In genomic region chr11:113447621-113448310, GRCh38 we compare ENCODE assay signal across 12 cellular contexts. TPM values are rescaled to one million over a fixed set of nuclear protein-coding genes. Genes with fewer than 3 reads are reported as not detected.
DNase-seq lines count a peak whose midpoint lies in the region; ATAC-seq and TF ChIP-seq lines count a peak whose summit lies in the region.
"Had no signal": no experiment of that assay in that cellular context is flagged by ENCODE, and none has a peak within 500 bp of the region (broad histone marks: within the 10 kb centered on the region; RNA-seq: fewer than 3 reads in every experiment).

No MANE protein-coding gene starts in this region.

- intact Hi-C loops in upper lobe of right lung (cut with DNase I): no loop called here

- DNase-seq in ELF-1 (ENCODE audit: low read depth, low spot score) (peak; percentile 14), NCI-H226 (peak; percentile 76), astrocyte of the hippocampus (ENCODE audit: low read depth, low spot score) (peak; percentile 52), myocyte (ENCODE audit: low read depth) (peak; percentile 26), upper lobe of right lung (no peak), NCI-H2081 treated with DMSO at 0.1 percent for 48 hours (lab: John Stamatoyannopoulos, UW) (no peak)
- DNase-seq in activated CD8-positive, alpha-beta memory T cell treated with anti-CD3 and anti-CD28 coated beads, Interleukin-2, amount 50 U/mL, for 4 hours: no peak
- DNase-seq: nephron progenitor cell had no signal

- TF ChIP-seq CTCF in upper lobe of right lung (IDR thresholded peaks at IDR 0.05): no peak

- no peaks in the 10 kb centered on the region for H3K9me3 ChIP-seq in upper lobe of right lung

- no peak overlapping the region for H3K27ac ChIP-seq in upper lobe of right lung
- H3K27ac ChIP-seq: cardiac muscle cell had no signal

- no peaks in the 10 kb centered on the region for H3K36me3 ChIP-seq in upper lobe of right lung
- H3K36me3 ChIP-seq: cardiac muscle cell had no signal

- no peak overlapping the region for H3K4me3 ChIP-seq in upper lobe of right lung
- H3K4me3 ChIP-seq: cardiac muscle cell, skin epidermis had no signal

- H3K4me1 ChIP-seq in upper lobe of right lung: no peaks in the 10 kb centered on the region

- H3K27me3 ChIP-seq in upper lobe of right lung: no peaks in the 10 kb centered on the region
- H3K27me3 ChIP-seq: cardiac muscle cell had no signal

- ATAC-seq in GM19395 (IDR thresholded peaks at IDR 0.05; ENCODE audit: unreplicated experiment): no peak
- ATAC-seq in upper lobe of right lung: no peak

RNA-seq across cellular contexts. Expression of gene DRD2, which starts 27.4 kb away (rescaled TPM):
- total RNA-seq in myocyte (0.10 and 0.11 TPM in 2 replicates), upper lobe of right lung (not detected)
- polyA plus RNA-seq in myocyte (2012): 1.3 TPM
- total RNA-seq: T-helper 1 cell treated with Interleukin-12 subunit alpha and Interleukin-12 subunit beta and Interleukin-4 antibody, amounts not matched to agents 30 ng/mL and 1 ng/mL, for 36 hours had no signal

Comparison
In these comparisons a context has a peak if more than half of its experiments do, and no peak if none do; other contexts are left out.
1. DNase-seq: peak in ELF-1 (single experiment), NCI-H226 (single experiment), astrocyte of the hippocampus (single experiment) and myocyte (single experiment); none in upper lobe of right lung (single experiment), activated CD8-positive, alpha-beta memory T cell treated with anti-CD3 and anti-CD28 coated beads, Interleukin-2, amount 50 U/mL, for 4 hours (single experiment) and NCI-H2081 treated with DMSO at 0.1 percent for 48 hours (single experiment).